20 cellular contexts compared by ENCODE assay signal in the genomic region with DNA sequence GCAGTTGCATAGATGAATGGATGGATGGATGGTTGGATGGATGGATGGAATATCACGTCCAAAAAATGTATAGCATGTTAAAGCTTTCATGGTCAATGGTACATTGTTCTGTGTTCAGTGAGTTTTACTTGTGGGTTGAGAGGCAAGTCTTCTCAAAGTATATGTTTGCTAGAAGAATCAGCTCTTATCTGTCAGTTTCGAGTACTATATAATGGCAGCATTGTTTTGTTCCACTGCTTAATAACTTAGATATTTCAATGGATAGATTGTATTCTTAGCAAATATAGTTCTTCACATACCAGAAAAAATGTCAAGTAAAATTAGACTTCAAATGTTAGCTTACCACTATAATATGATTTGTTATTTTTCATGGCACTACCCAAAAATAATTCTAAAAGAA.
DNase-seq lines count a peak whose midpoint lies in the region; ATAC-seq and TF ChIP-seq lines count a peak whose summit lies in the region.
"Had no signal": no experiment of that assay in that cellular context is flagged by ENCODE, and none has a peak within 500 bp of the region (broad histone marks: within the 10 kb centered on the region; RNA-seq: fewer than 3 reads in every experiment).

No MANE protein-coding gene starts in this region.

- dilution Hi-C loops in mammary epithelial cell (cut with HindIII; ENCODE audit: low sequenced_read_pairs): loop anchor here (5.0 kb wide), 1 partner anchor 41 kb away; no protein-coding TSS in a partner anchor

- no peaks in the 10 kb centered on the region for H3K4me1 ChIP-seq in mammary epithelial cell (ENCODE audit: insufficient read depth, low read length)
- no peaks in the 10 kb centered on the region for H3K4me1 ChIP-seq in breast epithelium
- peaks cover 13% of the 10 kb centered on the region; the same call in 1 of the 2 replicates for H3K4me1 ChIP-seq in HUES64 (ENCODE audit: insufficient read depth, low read length)
- H3K4me1 ChIP-seq: BLaER1, Caco-2 had no signal

- H3K4me3 ChIP-seq in mammary epithelial cell (replicated peaks in 1 of 3; ENCODE audit: insufficient read depth in 1 of 3, low read depth in 2 of 3, low read length in 3 of 3) (no peak overlapping the region), breast epithelium (no peak overlapping the region), HUES64 (ENCODE audit: low read length) (no peak overlapping the region)
- H3K4me3 ChIP-seq: A549, BLaER1 had no signal

- no peaks in the 10 kb centered on the region for H3K4me1 Mint-ChIP-seq in stimulated activated naive CD8-positive, alpha-beta T cell treated with anti-CD3 and anti-CD28 coated beads, Interleukin-15, amount 100 ng/mL, for 72 hours
- H3K4me1 Mint-ChIP-seq: CD14-positive monocyte; CD4-positive, alpha-beta memory T cell; CD4-positive, CD25-positive, alpha-beta regulatory T cell; CD8-positive, alpha-beta memory T cell had no signal

- DNase-seq in mammary epithelial cell (no peak), breast epithelium (ENCODE audit: low spot score in 2 of 2) (no peak), SK-MEL-5 (ENCODE audit: low read depth, low spot score) (peak; percentile 88), ACHN (no peak), left colon (no peak)
- no peak for DNase-seq in stimulated activated naive CD8-positive, alpha-beta T cell treated with anti-CD3 and anti-CD28 coated beads, Interleukin-15, amount 100 ng/mL, for 72 hours
- DNase-seq: BE2C; C1 segment of cervical spinal cord; Caco-2; Calu3; CD4-positive, alpha-beta memory T cell; CD4-positive, CD25-positive, alpha-beta regulatory T cell; CD8-positive, alpha-beta memory T cell; DMS79 treated with DMSO at 0.1 percent for 48 hours; GF-D8 had no signal

- no peak overlapping the region for H3K4me3 Mint-ChIP-seq in stimulated activated naive CD8-positive, alpha-beta T cell treated with anti-CD3 and anti-CD28 coated beads, Interleukin-15, amount 100 ng/mL, for 72 hours
- H3K4me3 Mint-ChIP-seq: CD14-positive monocyte; CD4-positive, alpha-beta memory T cell; CD4-positive, CD25-positive, alpha-beta regulatory T cell; CD8-positive, alpha-beta memory T cell had no signal

- no peak overlapping the region for H3K4me2 ChIP-seq in mammary epithelial cell (ENCODE audit: insufficient read depth, low read depth, low read length)
- H3K4me2 ChIP-seq: BLaER1 had no signal

- CTCF ChIA-PET in mammary epithelial cell (lab: Charles Lee; ENCODE audit: low non-redundant PET): no interaction called here

- no peaks in the 10 kb centered on the region for H4K20me1 ChIP-seq in mammary epithelial cell (ENCODE audit: insufficient read depth, low read length)
- H4K20me1 ChIP-seq: BLaER1 had no signal

- WGBS in mammary epithelial cell (ENCODE audit: low coverage, missing lambda C conversion rate): 18% methylated on average over 2 of the region's 2 CpGs
- WGBS in HUES64: 93% methylated on average over 1 of the region's 2 CpGs

- ATAC-seq in left colon: no peak
- ATAC-seq in stimulated activated naive CD8-positive, alpha-beta T cell treated with anti-CD3 and anti-CD28 coated beads, Interleukin-15, amount 100 ng/mL, for 72 hours: no peak

- H3K36me3 ChIP-seq in mammary epithelial cell (ENCODE audit: insufficient read depth, low read length) (no peaks in the 10 kb centered on the region), breast epithelium (no peaks in the 10 kb centered on the region), HUES64 (ENCODE audit: insufficient read depth, low read length) (no peaks in the 10 kb centered on the region)
- H3K36me3 ChIP-seq: BE2C, BLaER1 had no signal

- H3K79me2 ChIP-seq in mammary epithelial cell (ENCODE audit: insufficient read depth, low read length): no peaks in the 10 kb centered on the region

- in situ Hi-C loops in mammary epithelial cell (cut with MboI; ENCODE audit: low sequenced_read_pairs in 2 of 2): no loop called here
- in situ Hi-C loops in SK-MEL-5 (cut with HindIII; ENCODE audit: low pct_unique_long_range_greater_than_20kb, low sequenced_read_pairs): loop anchor here (5.0 kb wide), 1 partner anchor 41 kb away; no protein-coding TSS in a partner anchor
- in situ Hi-C loops in ACHN (cut with HindIII; ENCODE audit: low pct_ligation_motif_present, low pct_unique_long_range_greater_than_20kb, low sequenced_read_pairs): no loop called here

- H3K27me3 ChIP-seq in mammary epithelial cell (ENCODE audit: insufficient read depth, low read length) (no peaks in the 10 kb centered on the region), breast epithelium (no peaks in the 10 kb centered on the region), HUES64 (ENCODE audit: insufficient read depth, low read length) (no peaks in the 10 kb centered on the region)
- H3K27me3 ChIP-seq: BE2C, BLaER1 had no signal

- H3K9me3 Mint-ChIP-seq in stimulated activated naive CD8-positive, alpha-beta T cell treated with anti-CD3 and anti-CD28 coated beads, Interleukin-15, amount 100 ng/mL, for 72 hours: no peaks in the 10 kb centered on the region
- H3K9me3 Mint-ChIP-seq: CD4-positive, alpha-beta memory T cell had no signal

- TF ChIP-seq CTCF in mammary epithelial cell (conservative IDR thresholded peaks at IDR 0.05 in 1 of 2, IDR thresholded peaks at IDR 0.05 in 1 of 2; ENCODE audit: extremely low read depth in 1 of 2, insufficient read depth in 1 of 2, low read depth in 1 of 2, low read length in 2 of 2) (no peak), breast epithelium (IDR thresholded peaks at IDR 0.05) (no peak)

- intact Hi-C loops in mammary epithelial cell (cut with micrococcal nuclease): no loop called here
- intact Hi-C loops in breast epithelium (cut with DNase I; ENCODE audit: low total_unique reads): no loop called here
- intact Hi-C loops in left colon (cut with DNase I, micrococcal nuclease): no loop called here

- peak overlapping the region; percentile 21 for H2AFZ ChIP-seq in mammary epithelial cell (ENCODE audit: low read depth, low read length)

- H3K9ac ChIP-seq in mammary epithelial cell (ENCODE audit: insufficient read depth, low read length) (no peak overlapping the region), HUES64 (ENCODE audit: low read depth, low read length) (no peak overlapping the region)
- H3K9ac ChIP-seq: BLaER1 had no signal

- H3K27ac Mint-ChIP-seq in stimulated activated naive CD8-positive, alpha-beta T cell treated with anti-CD3 and anti-CD28 coated beads, Interleukin-15, amount 100 ng/mL, for 72 hours: no peak overlapping the region
- H3K27ac Mint-ChIP-seq: CD14-positive monocyte; CD4-positive, alpha-beta memory T cell; CD4-positive, CD25-positive, alpha-beta regulatory T cell; CD8-positive, alpha-beta memory T cell had no signal

- BruUV-seq in mammary epithelial cell (replicated peaks; lab: Mats Ljungman, UMichigan): no TSS peak

- H3K27me3 Mint-ChIP-seq in stimulated activated naive CD8-positive, alpha-beta T cell treated with anti-CD3 and anti-CD28 coated beads, Interleukin-15, amount 100 ng/mL, for 72 hours: peaks cover 8% of the 10 kb centered on the region

- H3K27ac ChIP-seq in mammary epithelial cell (ENCODE audit: insufficient read depth, low read depth, low read length) (no peak overlapping the region), breast epithelium (no peak overlapping the region), HUES64 (ENCODE audit: low read depth, low read length) (peak overlapping the region; percentile 34; the same call in 1 of the 2 replicates)
- H3K27ac ChIP-seq: 22Rv1, A549, BLaER1 had no signal

- no peaks in the 10 kb centered on the region for H3K9me3 ChIP-seq in mammary epithelial cell (replicated peaks; ENCODE audit: insufficient read depth, low read length)
- no peaks in the 10 kb centered on the region for H3K9me3 ChIP-seq in breast epithelium
- no peaks in the 10 kb centered on the region for H3K9me3 ChIP-seq in HUES64 (ENCODE audit: insufficient read depth, low read depth, low read length)
- H3K9me3 ChIP-seq: A549, BE2C, BLaER1, Caco-2 had no signal

- no peak for TF ChIP-seq POLR2A in breast epithelium (IDR thresholded peaks at IDR 0.05)
